ENCODE assay signal across 21 cellular contexts in genomic region chr15:47551559-47551958, GRCh38.
DNase-seq lines count a peak whose midpoint lies in the region; ATAC-seq, FAIRE-seq and TF ChIP-seq lines count a peak whose summit lies in the region.
"Had no signal": no experiment of that assay in that cellular context is flagged by ENCODE, and none has a peak within 500 bp of the region (broad histone marks: within the 10 kb centered on the region; RNA-seq: fewer than 3 reads in every experiment).

No MANE protein-coding gene starts in this region.

- ATAC-seq in GM12878 (no peak), HG02678 (IDR thresholded peaks at IDR 0.05; ENCODE audit: unreplicated experiment) (no peak)
- no peak for ATAC-seq in CD8-positive, alpha-beta T cell

- no peak overlapping the region for H2BK15ac ChIP-seq in neuronal stem cell (ENCODE audit: low read length)

- no peak overlapping the region for H3K27ac Mint-ChIP-seq in CD8-positive, alpha-beta T cell
- H3K27ac Mint-ChIP-seq: CD14-positive monocyte; CD4-positive, alpha-beta memory T cell; CD4-positive, CD25-positive, alpha-beta regulatory T cell had no signal

- RAD21 ChIA-PET in GM12878 (lab: Charles Lee; ENCODE audit: unreplicated experiment) = no interaction called here

- no peak overlapping the region for H3K4me3 ChIP-seq in GM12878
- H3K4me3 ChIP-seq in neuronal stem cell (ENCODE audit: low read length in 2 of 2) = no peak overlapping the region
- no peak overlapping the region for H3K4me3 ChIP-seq in CD8-positive, alpha-beta T cell (ENCODE audit: low read depth, low read length)
- H3K4me3 ChIP-seq: BLaER1 had no signal

- no TSS peak for BruUV-seq in GM12878 (replicated peaks; lab: Mats Ljungman, UMichigan)

- H3K27ac ChIP-seq in GM12878 (ENCODE audit: control insufficient read depth, insufficient read depth) (no peak overlapping the region), neuronal stem cell (replicated peaks; ENCODE audit: low read length) (no peak overlapping the region)
- H3K27ac ChIP-seq in CD8-positive, alpha-beta T cell (ENCODE audit: low read depth, low read length) = no peak overlapping the region
- H3K27ac ChIP-seq: BLaER1 had no signal

- H2AFZ ChIP-seq in GM12878 (ENCODE audit: control insufficient read depth, low read depth, low read length) (no peak overlapping the region), neuronal stem cell (ENCODE audit: low read length) (no peak overlapping the region)

- CTCF ChIA-PET in GM12878 (lab: Yijun Ruan, JAX) = interaction anchor here (1.2 kb wide), 1 partner anchor 436 kb away, joined by 3 read pairs; no protein-coding TSS in a partner anchor
- CTCF ChIA-PET in CD8-positive, alpha-beta T cell (lab: Charles Lee) = no interaction called here

- no peak overlapping the region for H4K8ac ChIP-seq in neuronal stem cell (ENCODE audit: low read depth, low read length)

- H3K4me2 ChIP-seq in GM12878 (ENCODE audit: control insufficient read depth, insufficient read depth) (no peak overlapping the region), neuronal stem cell (ENCODE audit: insufficient read depth, low read length, poor library complexity, severe bottlenecking) (no peak overlapping the region)
- H3K4me2 ChIP-seq: BLaER1 had no signal

- H3K27me3 Mint-ChIP-seq in CD8-positive, alpha-beta T cell (ENCODE audit: low read depth) = no peaks in the 10 kb centered on the region
- H3K27me3 Mint-ChIP-seq: CD4-positive, alpha-beta memory T cell; CD4-positive, CD25-positive, alpha-beta regulatory T cell had no signal

- no peaks in the 10 kb centered on the region for H3K4me1 Mint-ChIP-seq in CD8-positive, alpha-beta T cell (ENCODE audit: low read depth)
- H3K4me1 Mint-ChIP-seq: CD14-positive monocyte had no signal

- no peak for FAIRE-seq in GM12878 (lab: Jason Lieb, UNC)
- FAIRE-seq: A204.1, D721Med, G401.6, GM12892, GM18507 had no signal

- DNase-seq in NCI-H69 (lab: John Stamatoyannopoulos, UW) (peak; percentile 33), GM12878 (ENCODE audit: low read depth, low spot score) (no peak), neuronal stem cell (ENCODE audit: low spot score) (no peak)
- no peak for DNase-seq in CD8-positive, alpha-beta T cell
- DNase-seq: 8988T; ACHN; Caco-2; Calu3; CD4-positive, alpha-beta memory T cell; DMS79 treated with DMSO at 0.1 percent for 48 hours; GF-D8 had no signal

- POLR2A ChIA-PET in GM12878 (lab: Charles Lee) = no interaction called here
- POLR2A ChIA-PET in CD8-positive, alpha-beta T cell (lab: Charles Lee) = no interaction called here

- H3K9ac ChIP-seq in GM12878 (ENCODE audit: control insufficient read depth, insufficient read depth, low read length) (no peak overlapping the region), neuronal stem cell (ENCODE audit: low read depth, low read length, poor library complexity) (peak overlapping the region; percentile 51)
- H3K9ac ChIP-seq: BLaER1 had no signal

- no peaks in the 10 kb centered on the region for H3K27me3 ChIP-seq in GM12878 (replicated peaks in 1 of 2; ENCODE audit: control insufficient read depth in 2 of 2, insufficient read depth in 2 of 2, low read length in 1 of 2)
- no peaks in the 10 kb centered on the region for H3K27me3 ChIP-seq in neuronal stem cell (ENCODE audit: control insufficient read depth in 3 of 3, insufficient read depth in 3 of 3, low read depth in 1 of 3, low read length in 3 of 3)
- H3K27me3 ChIP-seq in CD8-positive, alpha-beta T cell (ENCODE audit: insufficient read depth, low read length) = no peaks in the 10 kb centered on the region
- H3K27me3 ChIP-seq: BE2C, BLaER1 had no signal

- TF ChIP-seq CTCF in GM12878 (IDR thresholded peaks at IDR 0.05 in 2 of 3, conservative IDR thresholded peaks at IDR 0.05 in 1 of 3; ENCODE audit: control insufficient read depth in 2 of 3, extremely low read depth in 1 of 3, insufficient read depth in 1 of 3, low read depth in 3 of 3, low read length in 3 of 3) = no peak
- TF ChIP-seq CTCF in CD8-positive, alpha-beta T cell (IDR thresholded peaks at IDR 0.05) = no peak

- H2BK12ac ChIP-seq in neuronal stem cell (ENCODE audit: low read length) = no peak overlapping the region

- H3K4me1 ChIP-seq in GM12878 (ENCODE audit: control insufficient read depth, insufficient read depth, low read length) (no peaks in the 10 kb centered on the region), neuronal stem cell (ENCODE audit: control insufficient read depth in 2 of 2, insufficient read depth in 1 of 2, low read depth in 1 of 2, low read length in 2 of 2) (peaks cover 0 to 8% of the 10 kb centered on the region in 2 donors)
- no peaks in the 10 kb centered on the region for H3K4me1 ChIP-seq in CD8-positive, alpha-beta T cell (ENCODE audit: insufficient read depth, low read length)
- H3K4me1 ChIP-seq: BE2C, Caco-2 had no signal

- H3K79me1 ChIP-seq in neuronal stem cell (ENCODE audit: low read depth, low read length) = no peaks in the 10 kb centered on the region

- no peak for TF ChIP-seq RAD21 in GM12878 (IDR thresholded peaks at IDR 0.05; ENCODE audit: insufficient read depth, low read depth, low read length)

- intact Hi-C loops in GM12878 (cut with micrococcal nuclease; ENCODE audit: unreplicated experiment) = no loop called here
- intact Hi-C loops in CD8-positive, alpha-beta T cell (cut with DNase I, micrococcal nuclease) = no loop called here

- no peaks in the 10 kb centered on the region for H3K9me3 ChIP-seq in GM12878 (replicated peaks; ENCODE audit: control insufficient read depth, insufficient read depth, low read length)
- H3K9me3 ChIP-seq in neuronal stem cell (replicated peaks in 1 of 2; ENCODE audit: control insufficient read depth in 2 of 2, insufficient read depth in 1 of 2, low read depth in 1 of 2, low read length in 2 of 2) = no peaks in the 10 kb centered on the region
- no peaks in the 10 kb centered on the region for H3K9me3 ChIP-seq in CD8-positive, alpha-beta T cell (ENCODE audit: low read length)
- H3K9me3 ChIP-seq: BE2C, BLaER1, Caco-2 had no signal

- no peak for TF ChIP-seq POLR2A in GM12878 (IDR thresholded peaks at IDR 0.05; ENCODE audit: low read depth, low read length)

- no peaks in the 10 kb centered on the region for H3K79me2 ChIP-seq in GM12878 (ENCODE audit: control insufficient read depth, insufficient read depth, low read length)

- H4K20me1 ChIP-seq in GM12878 (ENCODE audit: control insufficient read depth, insufficient read depth) = no peaks in the 10 kb centered on the region
- H4K20me1 ChIP-seq: BLaER1 had no signal

- SMC1A ChIA-PET in GM12878 (lab: Charles Lee; ENCODE audit: uncharacterized antibody, unreplicated experiment) = no interaction called here

- H3K36me3 ChIP-seq in GM12878 (ENCODE audit: control insufficient read depth in 2 of 2, insufficient read depth in 2 of 2, low read length in 1 of 2) (no peaks in the 10 kb centered on the region), neuronal stem cell (replicated peaks in 1 of 2; ENCODE audit: control insufficient read depth in 2 of 2, insufficient read depth in 2 of 2, low read length in 2 of 2) (no peaks in the 10 kb centered on the region)
- no peaks in the 10 kb centered on the region for H3K36me3 ChIP-seq in CD8-positive, alpha-beta T cell (ENCODE audit: insufficient read depth, low read length)
- H3K36me3 ChIP-seq: BE2C, BLaER1 had no signal

- H3K4ac ChIP-seq in neuronal stem cell (ENCODE audit: low read length) = no peak overlapping the region

- H2AK5ac ChIP-seq in neuronal stem cell (ENCODE audit: low read depth, low read length) = no peak overlapping the region

- 22% methylated on average over 2 of the region's 2 CpGs for WGBS in GM12878 (ENCODE audit: insufficient coverage, insufficient replicate concordance, low lambda C conversion rate, missing lambda C conversion rate)
- WGBS in neuronal stem cell (ENCODE audit: extremely low coverage in 2 of 2, insufficient read length in 2 of 2, insufficient replicate concordance in 1 of 2), 2 donors = no CpG with 5 or more reads among the region's 2 CpGs

- H3K18ac ChIP-seq in neuronal stem cell (ENCODE audit: low read length) = no peak overlapping the region

- H3K4me3 Mint-ChIP-seq in CD8-positive, alpha-beta T cell = no peak overlapping the region
- H3K4me3 Mint-ChIP-seq: CD14-positive monocyte; CD4-positive, alpha-beta memory T cell; CD4-positive, CD25-positive, alpha-beta regulatory T cell had no signal

- no peak overlapping the region for H2BK5ac ChIP-seq in neuronal stem cell (ENCODE audit: low read length)

- no peak overlapping the region for H3K14ac ChIP-seq in neuronal stem cell (ENCODE audit: low read length)

- H3K9me3 Mint-ChIP-seq in CD8-positive, alpha-beta T cell = no peaks in the 10 kb centered on the region

- in situ Hi-C loops in GM12878 (cut with MboI) = no loop called here

- TF ChIP-seq EP300 in GM12878 (IDR thresholded peaks at IDR 0.05; ENCODE audit: borderline replicate concordance in 1 of 2, control insufficient read depth in 1 of 2, low read depth in 2 of 2, low read length in 2 of 2) = no peak

- no peak overlapping the region for H4K91ac ChIP-seq in neuronal stem cell (ENCODE audit: low read depth, low read length, poor library complexity)

- H2BK120ac ChIP-seq in neuronal stem cell (ENCODE audit: low read depth, low read length) = no peak overlapping the region

- H3K36me3 Mint-ChIP-seq in CD8-positive, alpha-beta T cell = no peaks in the 10 kb centered on the region
- H3K36me3 Mint-ChIP-seq: CD14-positive monocyte; CD4-positive, alpha-beta memory T cell; CD4-positive, CD25-positive, alpha-beta regulatory T cell had no signal

- H3K23ac ChIP-seq in neuronal stem cell (ENCODE audit: low read depth, low read length, poor library complexity) = no peak overlapping the region

TF ChIP-seq in GM12878, 131 proteins besides CTCF, POLR2A, EP300 and RAD21:
- TF ChIP-seq RAD51 (IDR thresholded peaks at IDR 0.05) = peak; percentile 46; the same call in 1 of the 2 replicates
- TF ChIP-seq RBBP5 (conservative IDR thresholded peaks at IDR 0.05) = no peak
